Comparison of ENCODE assay signal across 13 cellular contexts in the genomic region with DNA sequence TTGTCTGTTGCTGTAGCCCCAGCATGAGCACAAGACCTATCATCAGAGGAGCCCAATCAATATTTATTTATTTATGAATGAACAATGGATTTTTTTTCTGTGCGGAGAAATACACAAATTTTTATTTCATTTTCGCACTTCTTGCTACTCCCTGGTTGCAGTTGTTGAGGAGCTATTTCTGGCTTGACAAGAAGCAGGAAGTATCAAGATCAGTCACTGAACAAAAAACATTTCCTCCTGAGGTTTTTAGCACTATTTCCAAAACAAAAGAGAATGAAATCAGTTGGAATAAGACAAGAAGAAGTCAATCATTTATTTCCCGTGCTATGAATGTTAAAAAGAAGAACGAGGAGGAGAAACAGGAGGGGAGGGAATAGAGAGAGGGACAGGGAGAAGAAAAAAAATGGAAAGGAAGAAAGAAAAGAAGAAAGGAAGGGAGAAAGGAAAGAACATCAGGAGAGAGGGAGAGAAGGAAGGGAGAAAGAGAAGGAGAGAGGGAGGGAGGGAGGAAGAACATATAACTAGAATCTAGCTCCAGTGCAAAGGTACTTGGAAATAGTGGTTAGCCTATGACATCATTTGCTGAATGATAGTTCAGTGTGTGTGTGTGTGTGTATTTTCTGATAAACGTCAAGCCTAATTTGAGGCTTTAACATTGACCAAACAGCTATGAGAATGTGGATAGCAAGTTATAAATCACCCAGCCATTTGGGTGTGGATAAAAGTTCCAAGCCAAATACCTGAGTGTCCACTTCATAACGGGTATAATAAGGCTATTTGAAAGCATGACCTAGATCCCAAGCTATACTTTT.
DNase-seq lines count a peak whose midpoint lies in the region; ATAC-seq and TF ChIP-seq lines count a peak whose summit lies in the region.
"Had no signal": no experiment of that assay in that cellular context is flagged by ENCODE, and none has a peak within 500 bp of the region (broad histone marks: within the 10 kb centered on the region; RNA-seq: fewer than 3 reads in every experiment).

No MANE protein-coding gene starts in this region.

- H3K9me3 ChIP-seq in DOHH2 (ENCODE audit: control insufficient read depth, insufficient read depth, low read length), result no peaks in the 10 kb centered on the region; the same call in 1 of the 2 replicates
- H3K9me3 ChIP-seq in PC-3 (ENCODE audit: low read length), result no peaks in the 10 kb centered on the region
- no peaks in the 10 kb centered on the region for H3K9me3 ChIP-seq in fibroblast of lung (ENCODE audit: control insufficient read depth, insufficient read depth, low read depth, low read length)
- no peaks in the 10 kb centered on the region for H3K9me3 ChIP-seq in neural progenitor cell (ENCODE audit: low read depth)
- H3K9me3 ChIP-seq: right atrium auricular region had no signal

- H3F3A ChIP-seq in DOHH2 (ENCODE audit: control insufficient read depth, insufficient read depth), result peaks cover 24% of the 10 kb centered on the region
- H3F3A ChIP-seq in PC-3 (ENCODE audit: low read length, unreplicated experiment), result no peaks in the 10 kb centered on the region
- H3F3A ChIP-seq in neural progenitor cell (ENCODE audit: low read depth), result no peaks in the 10 kb centered on the region

- POLR2A ChIA-PET in PC-3 (lab: Charles Lee; ENCODE audit: unreplicated experiment), result no interaction called here

- H3K9me2 ChIP-seq in DOHH2 (replicated peaks; ENCODE audit: control insufficient read depth, low read length), result no peaks in the 10 kb centered on the region
- no peaks in the 10 kb centered on the region for H3K9me2 ChIP-seq in PC-3 (replicated peaks; ENCODE audit: low read length)

- no peaks in the 10 kb centered on the region for H3K4me1 Mint-ChIP-seq in neural progenitor cell

- H3K4me1 ChIP-seq in ACC112 (ENCODE audit: control insufficient read depth, insufficient read depth, low read length, unreplicated experiment) (peaks cover 28% of the 10 kb centered on the region), DOHH2 (ENCODE audit: control insufficient read depth, low read length) (peaks cover 61% of the 10 kb centered on the region), PC-3 (ENCODE audit: insufficient read depth, low read length) (0 out of 2 replicates have a peak, but pooled peaks cover 3% of the 10 kb centered on the region), fibroblast of lung (ENCODE audit: control insufficient read depth, extremely low read depth, insufficient read depth, low read length) (peaks cover 4% of the 10 kb centered on the region), neural progenitor cell (peaks cover 7% of the 10 kb centered on the region)

- H3K4me3 ChIP-seq in ACC112 (ENCODE audit: low read depth, low read length), result 0 out of 2 replicates have a peak overlapping the region, but pooled peaks have one; percentile 12
- H3K4me3 ChIP-seq in DOHH2 (ENCODE audit: low read length), result peak overlapping the region; percentile 65
- H3K4me3 ChIP-seq in PC-3 (ENCODE audit: low read length), result no peak overlapping the region
- no peak overlapping the region for H3K4me3 ChIP-seq in fibroblast of lung (replicated peaks in 1 of 4; ENCODE audit: control extremely low read depth in 1 of 4, insufficient read depth in 1 of 4, low read depth in 3 of 4, low read length in 4 of 4)
- no peak overlapping the region for H3K4me3 ChIP-seq in neural progenitor cell
- H3K4me3 ChIP-seq: right atrium auricular region, SK-N-MC had no signal

- CTCF ChIA-PET in PC-3 (lab: Charles Lee), result no interaction called here

- no peaks in the 10 kb centered on the region for H3K36me3 Mint-ChIP-seq in neural progenitor cell

- no peaks in the 10 kb centered on the region for H3K27me3 ChIP-seq in ACC112 (ENCODE audit: insufficient read depth, low read length)
- no peaks in the 10 kb centered on the region for H3K27me3 ChIP-seq in DOHH2 (ENCODE audit: control insufficient read depth, low read length)
- no peaks in the 10 kb centered on the region for H3K27me3 ChIP-seq in PC-3 (ENCODE audit: low read length)
- H3K27me3 ChIP-seq in fibroblast of lung (ENCODE audit: control insufficient read depth, insufficient read depth, low read length), result no peaks in the 10 kb centered on the region
- H3K27me3 ChIP-seq in neural progenitor cell, result no peaks in the 10 kb centered on the region
- H3K27me3 ChIP-seq: right atrium auricular region had no signal

- TF ChIP-seq CTCF in DOHH2 (IDR thresholded peaks at IDR 0.05; ENCODE audit: low read depth, low read length, poor library complexity, severe bottlenecking), result no peak
- TF ChIP-seq CTCF in PC-3 (conservative IDR thresholded peaks at IDR 0.05; ENCODE audit: low read depth, low read length), result no peak
- TF ChIP-seq CTCF in fibroblast of lung (conservative IDR thresholded peaks at IDR 0.05 in 1 of 2, IDR thresholded peaks at IDR 0.05 in 1 of 2; ENCODE audit: low read depth in 1 of 2, low read length in 2 of 2), result no peak
- no peak for TF ChIP-seq CTCF in neural progenitor cell (IDR thresholded peaks at IDR 0.05)

- intact Hi-C loops in PC-3 (cut with micrococcal nuclease), result no loop called here

- H3K27me3 Mint-ChIP-seq in neural progenitor cell (ENCODE audit: insufficient read depth, low read depth), result peaks cover 6% of the 10 kb centered on the region

- no TSS peak for BruUV-seq in PC-3 (replicated peaks; lab: Mats Ljungman, UMichigan)

- H3K36me3 ChIP-seq in ACC112 (ENCODE audit: insufficient read depth, low read length) (no peaks in the 10 kb centered on the region), DOHH2 (ENCODE audit: control insufficient read depth, low read length) (no peaks in the 10 kb centered on the region), PC-3 (ENCODE audit: low read depth, low read length) (no peaks in the 10 kb centered on the region), fibroblast of lung (ENCODE audit: control insufficient read depth, insufficient read depth, low read length) (no peaks in the 10 kb centered on the region), neural progenitor cell (no peaks in the 10 kb centered on the region)
- H3K36me3 ChIP-seq: right atrium auricular region had no signal

- peaks cover 3% of the 10 kb centered on the region for H3K9me3 Mint-ChIP-seq in neural progenitor cell

- H3K79me2 ChIP-seq in ACC112 (ENCODE audit: control insufficient read depth, insufficient read depth, low read length, unreplicated experiment) (no peaks in the 10 kb centered on the region), DOHH2 (ENCODE audit: control insufficient read depth, low read length) (no peaks in the 10 kb centered on the region), PC-3 (ENCODE audit: low read length) (no peaks in the 10 kb centered on the region), fibroblast of lung (ENCODE audit: control insufficient read depth, insufficient read depth, low read length) (no peaks in the 10 kb centered on the region), neural progenitor cell (ENCODE audit: low read depth) (no peaks in the 10 kb centered on the region)

- peak overlapping the region; percentile 51 for H2AFZ ChIP-seq in ACC112 (ENCODE audit: low read length, unreplicated experiment)
- no peak overlapping the region for H2AFZ ChIP-seq in PC-3 (ENCODE audit: low read length)
- H2AFZ ChIP-seq in fibroblast of lung (ENCODE audit: low read length), result no peak overlapping the region
- H2AFZ ChIP-seq in neural progenitor cell (replicated peaks), result no peak overlapping the region

- DNase-seq in PC-3 (no peak), fibroblast of lung (ENCODE audit: low read depth in 2 of 2) (peak; percentile 34 to 87), NCI-H69 (lab: John Stamatoyannopoulos, UW) (no peak), neural progenitor cell (ENCODE audit: low spot score) (no peak)
- DNase-seq in activated CD8-positive, alpha-beta memory T cell treated with anti-CD3 and anti-CD28 coated beads for 24 hours, result no peak
- DNase-seq: dermis blood vessel endothelial cell, KBM-7, NCI-H82 had no signal

- no peaks in the 10 kb centered on the region for H4K20me1 ChIP-seq in DOHH2 (ENCODE audit: control insufficient read depth, insufficient read depth, low read depth, low read length)
- H4K20me1 ChIP-seq in PC-3 (ENCODE audit: low read length), result no peaks in the 10 kb centered on the region
- no peaks in the 10 kb centered on the region for H4K20me1 ChIP-seq in fibroblast of lung (ENCODE audit: control insufficient read depth, extremely low read depth, insufficient read depth, low read length)
- H4K20me1 ChIP-seq in neural progenitor cell (ENCODE audit: low read depth), result no peaks in the 10 kb centered on the region

- H3K4me2 ChIP-seq in DOHH2 (ENCODE audit: low read length) (peak overlapping the region; percentile 79), PC-3 (ENCODE audit: low read length) (0 out of 2 replicates have a peak overlapping the region, but pooled peaks have one; percentile 25), fibroblast of lung (ENCODE audit: extremely low read depth, insufficient read depth, low read length) (no peak overlapping the region), neural progenitor cell (no peak overlapping the region)

- no peak for ATAC-seq in PC-3
- no peak for ATAC-seq in GM21619 (IDR thresholded peaks at IDR 0.05; ENCODE audit: unreplicated experiment)

- H3K27ac Mint-ChIP-seq in neural progenitor cell, result no peak overlapping the region

- peak overlapping the region; percentile 95 for H3K27ac ChIP-seq in ACC112 (ENCODE audit: low read depth, low read length)
- peak overlapping the region; percentile 92 for H3K27ac ChIP-seq in DOHH2 (ENCODE audit: low read depth, low read length)
- H3K27ac ChIP-seq in PC-3 (ENCODE audit: low read length), result no peak overlapping the region
- no peak overlapping the region for H3K27ac ChIP-seq in fibroblast of lung (ENCODE audit: insufficient read depth, low read length)
- no peak overlapping the region for H3K27ac ChIP-seq in neural progenitor cell
- H3K27ac ChIP-seq: SK-N-MC had no signal

- H3K9ac ChIP-seq in PC-3 (ENCODE audit: low read length), result no peak overlapping the region
- H3K9ac ChIP-seq in fibroblast of lung (ENCODE audit: insufficient read depth, low read length), result no peak overlapping the region
- no peak overlapping the region for H3K9ac ChIP-seq in neural progenitor cell

- H3K4me3 Mint-ChIP-seq in neural progenitor cell, result no peak overlapping the region

Comparison
In these comparisons a context has a peak if more than half of its experiments do, and no peak if none do; other contexts are left out.
1. H3K27ac ChIP-seq: peak in ACC112 (single experiment) and DOHH2 (single experiment); none in PC-3 (single experiment), fibroblast of lung (single experiment) and neural progenitor cell (single experiment).
2. H3K4me3 ChIP-seq: peak in ACC112 (single experiment) and DOHH2 (single experiment); none in PC-3 (single experiment), fibroblast of lung (0 of 4) and neural progenitor cell (single experiment).
3. H3K4me2 ChIP-seq: peak in DOHH2 (single experiment) and PC-3 (single experiment); none in fibroblast of lung (single experiment) and neural progenitor cell (single experiment).
4. DNase-seq: peak in fibroblast of lung (2 of 2); none in PC-3 (single experiment), activated CD8-positive, alpha-beta memory T cell treated with anti-CD3 and anti-CD28 coated beads for 24 hours (single experiment), NCI-H69 (single experiment) and neural progenitor cell (single experiment).